ENCODE assay signal across 9 cellular contexts in the genomic region with DNA sequence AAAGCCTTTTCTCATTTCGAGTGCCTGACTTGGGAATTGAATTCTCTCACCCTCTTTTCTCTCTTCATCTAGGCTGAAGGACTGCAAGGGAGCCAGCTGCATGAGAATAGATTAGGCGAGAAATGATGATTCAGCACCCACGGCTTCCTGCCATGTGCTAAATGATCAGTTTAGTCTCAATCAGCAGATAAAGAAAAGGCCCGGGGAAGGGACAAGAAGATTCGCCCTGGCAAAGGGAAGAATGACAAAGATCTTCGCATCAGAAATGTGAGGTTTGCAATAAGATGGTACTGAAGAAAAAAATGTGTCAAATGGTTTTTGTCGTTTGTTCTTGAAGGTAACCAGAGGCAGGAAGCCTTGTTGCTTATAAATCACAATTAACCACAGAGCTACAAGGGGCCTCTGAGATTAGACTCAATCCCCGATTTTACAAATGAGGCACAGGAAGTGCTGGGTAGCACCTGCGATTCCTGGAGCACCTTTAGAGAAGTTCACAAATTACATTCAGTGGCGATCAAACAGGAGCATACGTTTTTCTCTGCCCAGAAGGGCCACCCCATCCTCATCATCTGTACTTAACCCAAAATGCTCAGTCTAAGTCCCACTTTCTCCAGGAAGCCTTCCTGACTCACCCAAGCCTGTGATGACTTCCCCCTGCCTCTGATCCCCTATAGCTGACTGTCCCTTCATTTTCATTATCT.
DNase-seq lines count a peak whose midpoint lies in the region; ATAC-seq lines count a peak whose summit lies in the region.
"Had no signal": no experiment of that assay in that cellular context is flagged by ENCODE, and none has a peak within 500 bp of the region (broad histone marks: within the 10 kb centered on the region; RNA-seq: fewer than 3 reads in every experiment).

No MANE protein-coding gene starts in this region.

- POLR2A ChIA-PET in activated CD4-positive, alpha-beta T cell treated with anti-CD3 and anti-CD28 coated beads for 36 hours (lab: Charles Lee): interaction anchor here (1.0 kb wide), 1 partner anchor 73 kb away, joined by 4 read pairs; no protein-coding TSS in a partner anchor
- POLR2A ChIA-PET in activated CD4-positive, alpha-beta memory T cell treated with anti-CD3 and anti-CD28 coated beads, Interleukin-2, amount 10 ng/mL, durations not matched to agents 7 days and 5 days (lab: Charles Lee): interaction anchor here (1.1 kb wide), 1 partner anchor 26 kb away, joined by 6 read pairs; no protein-coding TSS in a partner anchor

- H3K36me3 Mint-ChIP-seq in activated CD4-positive, alpha-beta T cell treated with anti-CD3 and anti-CD28 coated beads for 36 hours (ENCODE audit: low read depth): no peaks in the 10 kb centered on the region
- no peaks in the 10 kb centered on the region for H3K36me3 Mint-ChIP-seq in activated CD4-positive, alpha-beta memory T cell treated with anti-CD3 and anti-CD28 coated beads, Interleukin-2, amount 10 ng/mL, durations not matched to agents 7 days and 5 days (ENCODE audit: low read depth)

- CTCF ChIA-PET in activated CD4-positive, alpha-beta T cell treated with anti-CD3 and anti-CD28 coated beads for 36 hours (lab: Charles Lee): interaction anchor here (0.7 to 1.5 kb wide), 3 partner anchors 9 to 213 kb away, joined by 3 to 7 read pairs (median 3); no protein-coding TSS in a partner anchor
- CTCF ChIA-PET in activated CD4-positive, alpha-beta memory T cell treated with anti-CD3 and anti-CD28 coated beads, Interleukin-2, amount 10 ng/mL, durations not matched to agents 7 days and 5 days (lab: Charles Lee): interaction anchor here (0.7 to 1.2 kb wide), 2 partner anchors 14 to 795 kb away, joined by 4 to 5 read pairs; no protein-coding TSS in a partner anchor

- peaks cover 20% of the 10 kb centered on the region for H3K4me1 Mint-ChIP-seq in activated CD4-positive, alpha-beta T cell treated with anti-CD3 and anti-CD28 coated beads for 36 hours
- peaks cover 21% of the 10 kb centered on the region for H3K4me1 Mint-ChIP-seq in activated CD4-positive, alpha-beta memory T cell treated with anti-CD3 and anti-CD28 coated beads, Interleukin-2, amount 10 ng/mL, durations not matched to agents 7 days and 5 days

- H3K27ac Mint-ChIP-seq in activated CD4-positive, alpha-beta T cell treated with anti-CD3 and anti-CD28 coated beads for 36 hours: peak overlapping the region; percentile 45
- H3K27ac Mint-ChIP-seq in activated CD4-positive, alpha-beta memory T cell treated with anti-CD3 and anti-CD28 coated beads, Interleukin-2, amount 10 ng/mL, durations not matched to agents 7 days and 5 days: no peak overlapping the region

- peaks cover 3% of the 10 kb centered on the region for H3K27me3 Mint-ChIP-seq in activated CD4-positive, alpha-beta T cell treated with anti-CD3 and anti-CD28 coated beads for 36 hours
- H3K27me3 Mint-ChIP-seq in activated CD4-positive, alpha-beta memory T cell treated with anti-CD3 and anti-CD28 coated beads, Interleukin-2, amount 10 ng/mL, durations not matched to agents 7 days and 5 days: peaks cover 15% of the 10 kb centered on the region

- peak; percentile 76 for ATAC-seq in activated CD4-positive, alpha-beta T cell treated with anti-CD3 and anti-CD28 coated beads for 36 hours
- ATAC-seq in GM18511 (IDR thresholded peaks at IDR 0.05; ENCODE audit: unreplicated experiment): no peak

- DNase-seq in activated CD4-positive, alpha-beta T cell treated with anti-CD3 and anti-CD28 coated beads for 36 hours: peak; percentile 56
- DNase-seq in activated CD4-positive, alpha-beta T cell treated with anti-CD3 and anti-CD28 coated beads for 1 hour: no peak
- DNase-seq in activated CD4-positive, alpha-beta memory T cell treated with anti-CD3 and anti-CD28 coated beads, Interleukin-2, amount 10 ng/mL, durations not matched to agents 7 days and 5 days: peak; percentile 32
- DNase-seq in iPS DF 4.7 (ENCODE audit: extremely low read depth, low spot score) (peak; percentile 36), HK-2 (ENCODE audit: unreplicated experiment) (no peak), NCI-H82 (lab: John Stamatoyannopoulos, UW) (no peak)
- peak; percentile 7 for DNase-seq in stimulated activated naive CD4-positive, alpha-beta T cell treated with Interleukin-2 at 50 U/mL for 16 hours (lab: John Stamatoyannopoulos, UW)
- DNase-seq: NCI-H1417 treated with DMSO at 0.1 percent for 48 hours had no signal

- intact Hi-C loops in activated CD4-positive, alpha-beta T cell treated with anti-CD3 and anti-CD28 coated beads for 36 hours (cut with DNase I, micrococcal nuclease): no loop called here

- no peaks in the 10 kb centered on the region for H3K9me3 Mint-ChIP-seq in activated CD4-positive, alpha-beta T cell treated with anti-CD3 and anti-CD28 coated beads for 36 hours (ENCODE audit: low read depth)
- no peaks in the 10 kb centered on the region for H3K9me3 Mint-ChIP-seq in activated CD4-positive, alpha-beta memory T cell treated with anti-CD3 and anti-CD28 coated beads, Interleukin-2, amount 10 ng/mL, durations not matched to agents 7 days and 5 days

- H3K4me3 Mint-ChIP-seq in activated CD4-positive, alpha-beta T cell treated with anti-CD3 and anti-CD28 coated beads for 36 hours: peak overlapping the region; percentile 37
- no peak overlapping the region for H3K4me3 Mint-ChIP-seq in activated CD4-positive, alpha-beta memory T cell treated with anti-CD3 and anti-CD28 coated beads, Interleukin-2, amount 10 ng/mL, durations not matched to agents 7 days and 5 days

Comparison
In these comparisons a context has a peak if more than half of its experiments do, and no peak if none do; other contexts are left out.
1. DNase-seq: peak in activated CD4-positive, alpha-beta T cell treated with anti-CD3 and anti-CD28 coated beads for 36 hours (single experiment), activated CD4-positive, alpha-beta memory T cell treated with anti-CD3 and anti-CD28 coated beads, Interleukin-2, amount 10 ng/mL, durations not matched to agents 7 days and 5 days (single experiment), iPS DF 4.7 (single experiment) and stimulated activated naive CD4-positive, alpha-beta T cell treated with Interleukin-2 at 50 U/mL for 16 hours (single experiment); none in activated CD4-positive, alpha-beta T cell treated with anti-CD3 and anti-CD28 coated beads for 1 hour (single experiment), HK-2 (single experiment) and NCI-H82 (single experiment).